Comparison of ENCODE assay signal across 14 cellular contexts in genomic region chr4:8688908-8689445, GRCh38.
DNase-seq lines count a peak whose midpoint lies in the region; ATAC-seq and TF ChIP-seq lines count a peak whose summit lies in the region.
"Had no signal": no experiment of that assay in that cellular context is flagged by ENCODE, and none has a peak within 500 bp of the region (broad histone marks: within the 10 kb centered on the region; RNA-seq: fewer than 3 reads in every experiment).

No MANE protein-coding gene starts in this region.

- no peak overlapping the region for H2AFZ ChIP-seq in GM23248

- no peaks in the 10 kb centered on the region for H3K4me1 ChIP-seq in GM23248 (ENCODE audit: insufficient read depth)
- no peaks in the 10 kb centered on the region for H3K4me1 ChIP-seq in lower lobe of right lung
- peaks cover 0 to 6% (median 0%) of the 10 kb centered on the region in 4 donors for H3K4me1 ChIP-seq in sigmoid colon
- H3K4me1 ChIP-seq: A549, BE2C, HAP-1 had no signal

- TF ChIP-seq POLR2A in sigmoid colon (IDR thresholded peaks at IDR 0.05) = no peak

- H3K4me3 Mint-ChIP-seq in T-helper 2 cell treated with Interferon-gamma antibody and Interleukin-4, amounts not matched to agents 5 μg/mL and 100 μg/mL, for 36 hours = no peak overlapping the region
- H3K4me3 Mint-ChIP-seq: CD8-positive, alpha-beta memory T cell had no signal

- no peaks in the 10 kb centered on the region for H3K36me3 Mint-ChIP-seq in T-helper 2 cell treated with Interferon-gamma antibody and Interleukin-4, amounts not matched to agents 5 μg/mL and 100 μg/mL, for 36 hours (ENCODE audit: low read depth)

- H3K79me2 ChIP-seq in GM23248 (ENCODE audit: insufficient read depth) = no peaks in the 10 kb centered on the region

- H3K9ac ChIP-seq in GM23248 = no peak overlapping the region

- no peaks in the 10 kb centered on the region for H3K9me2 ChIP-seq in GM23248 (ENCODE audit: insufficient read depth)

- no peak overlapping the region for H3K4me3 ChIP-seq in GM23248
- H3K4me3 ChIP-seq in H7 (ENCODE audit: insufficient read depth, low read depth, low read length) = no peak overlapping the region
- no peak overlapping the region for H3K4me3 ChIP-seq in lower lobe of right lung
- H3K4me3 ChIP-seq in sigmoid colon = no peak overlapping the region
- H3K4me3 ChIP-seq: A549, HAP-1 had no signal

- WGBS in GM23248 (ENCODE audit: low coverage in 1 of 2, low lambda C conversion rate in 2 of 2, missing lambda C conversion rate in 2 of 2), 2 experiments = 53 to 54% methylated on average over 18 to 19 of the region's 19 CpGs
- WGBS in sigmoid colon, 2 donors = 67 to 72% methylated on average over 19 of the region's 19 CpGs

- ATAC-seq in lower lobe of right lung = no peak
- no peak for ATAC-seq in GM19328 (IDR thresholded peaks at IDR 0.05; ENCODE audit: unreplicated experiment)

- no peak overlapping the region for H3K4me2 ChIP-seq in GM23248 (ENCODE audit: unreplicated experiment)

- in situ Hi-C loops in GM23248 (cut with MboI) = no loop called here

- H3K27me3 ChIP-seq in GM23248 (replicated peaks; ENCODE audit: insufficient read depth) (peaks cover 25% of the 10 kb centered on the region), H7 (ENCODE audit: control insufficient read depth, insufficient read depth, low read length) (no peaks in the 10 kb centered on the region; the same call in none of the 2 replicates), lower lobe of right lung (ENCODE audit: low read depth) (peaks cover 33% of the 10 kb centered on the region), sigmoid colon (peaks cover 10 to 42% (median 22%) of the 10 kb centered on the region in 3 donors)
- H3K27me3 ChIP-seq: BE2C had no signal

- H3F3A ChIP-seq in GM23248 (ENCODE audit: insufficient read depth) = no peaks in the 10 kb centered on the region

- no peaks in the 10 kb centered on the region for H3K27me3 Mint-ChIP-seq in T-helper 2 cell treated with Interferon-gamma antibody and Interleukin-4, amounts not matched to agents 5 μg/mL and 100 μg/mL, for 36 hours (ENCODE audit: low read depth)

- DNase-seq in GM23248 (peak; percentile 7), H7 (peak; percentile 65), lower lobe of right lung (peak; percentile 10), sigmoid colon (peak; percentile 37), C1 segment of cervical spinal cord (lab: John Stamatoyannopoulos, UW) (no peak), hypothalamus (lab: John Stamatoyannopoulos, UW) (no peak)
- no peak for DNase-seq in T-helper 2 cell treated with Interferon-gamma antibody and Interleukin-4, amounts not matched to agents 5 μg/mL and 100 μg/mL, for 36 hours (ENCODE audit: low spot score)
- DNase-seq: CD8-positive, alpha-beta memory T cell; GOT3; IMR-90 had no signal

- no peaks in the 10 kb centered on the region for H4K20me1 ChIP-seq in GM23248 (ENCODE audit: insufficient read depth)

- H3K9me3 Mint-ChIP-seq in T-helper 2 cell treated with Interferon-gamma antibody and Interleukin-4, amounts not matched to agents 5 μg/mL and 100 μg/mL, for 36 hours = no peaks in the 10 kb centered on the region

- intact Hi-C loops in lower lobe of right lung (cut with DNase I) (no loop called here), sigmoid colon (cut with DNase I) (no loop called here)

- no peak for TF ChIP-seq EP300 in sigmoid colon (IDR thresholded peaks at IDR 0.05)

- no peak overlapping the region for H3K27ac Mint-ChIP-seq in T-helper 2 cell treated with Interferon-gamma antibody and Interleukin-4, amounts not matched to agents 5 μg/mL and 100 μg/mL, for 36 hours
- H3K27ac Mint-ChIP-seq: CD8-positive, alpha-beta memory T cell had no signal

- H3K4me1 Mint-ChIP-seq in T-helper 2 cell treated with Interferon-gamma antibody and Interleukin-4, amounts not matched to agents 5 μg/mL and 100 μg/mL, for 36 hours (ENCODE audit: low read depth) = no peaks in the 10 kb centered on the region
- H3K4me1 Mint-ChIP-seq: CD8-positive, alpha-beta memory T cell had no signal

- H3K36me3 ChIP-seq in GM23248 (ENCODE audit: low read depth) (no peaks in the 10 kb centered on the region), H7 (replicated peaks; ENCODE audit: control insufficient read depth, insufficient read depth, low read length) (no peaks in the 10 kb centered on the region), lower lobe of right lung (no peaks in the 10 kb centered on the region), sigmoid colon (no peaks in the 10 kb centered on the region)
- H3K36me3 ChIP-seq: BE2C, HAP-1 had no signal

- TF ChIP-seq CTCF in lower lobe of right lung (IDR thresholded peaks at IDR 0.05) = no peak
- TF ChIP-seq CTCF in sigmoid colon (IDR thresholded peaks at IDR 0.05) = no peak

- H3K9me3 ChIP-seq in GM23248 (ENCODE audit: low read depth) = no peaks in the 10 kb centered on the region
- no peaks in the 10 kb centered on the region for H3K9me3 ChIP-seq in lower lobe of right lung
- no peaks in the 10 kb centered on the region for H3K9me3 ChIP-seq in sigmoid colon
- H3K9me3 ChIP-seq: A549, BE2C, HAP-1 had no signal

- H3K27ac ChIP-seq in GM23248 (no peak overlapping the region), lower lobe of right lung (no peak overlapping the region), sigmoid colon (no peak overlapping the region)
- H3K27ac ChIP-seq: A549 had no signal

Comparison
In these comparisons a context has a peak if more than half of its experiments do, and no peak if none do; other contexts are left out.
1. DNase-seq: peak in GM23248 (single experiment), H7 (single experiment), lower lobe of right lung (single experiment) and sigmoid colon (single experiment); none in C1 segment of cervical spinal cord (0 of 14), T-helper 2 cell treated with Interferon-gamma antibody and Interleukin-4, amounts not matched to agents 5 μg/mL and 100 μg/mL, for 36 hours (single experiment) and hypothalamus (0 of 51).